In genomic region chr11:23704183-23704582, GRCh38 we compare ENCODE assay signal across 34 cellular contexts.
"Had no signal": no experiment of that assay in that cellular context is flagged by ENCODE, and none has a peak within 500 bp of the region (broad histone marks: within the 10 kb centered on the region; RNA-seq: fewer than 3 reads in every experiment).

No MANE protein-coding gene starts in this region.

- H3K27me3 ChIP-seq: MG63 had no signal

- H3K27ac ChIP-seq: KMS-11 had no signal

- H3K4me2 ChIP-seq: KMS-11 had no signal

- H3K36me3 ChIP-seq: MG63 had no signal

- H3K9ac ChIP-seq: KMS-11 had no signal

- H3K4me3 ChIP-seq: MG63 had no signal

- DNase-seq: Karpas-422, Kasumi-1, KG1, MG63, MM.1S, MV-4-11, NCI-H1048, NCI-H1092, NCI-H1092 treated with DMSO at 0.1 percent for 48 hours, NCI-H1105, NCI-H1105 treated with DMSO at 0.1 percent for 48 hours, NCI-H1417, NCI-H1417 treated with DMSO at 0.1 percent for 48 hours, NCI-H1436, NCI-H1436 treated with DMSO at 0.1 percent for 48 hours, NCI-H146, NCI-H1694, NCI-H1694 treated with DMSO at 0.1 percent for 48 hours, NCI-H187, NCI-H187 treated with DMSO at 0.1 percent for 48 hours, NCI-H1930, NCI-H2029, NCI-H2029 treated with DMSO at 0.1 percent for 48 hours, NCI-H2081, NCI-H2081 treated with DMSO at 0.1 percent for 48 hours, NCI-H2107, NCI-H2171, NCI-H2171 treated with DMSO at 0.1 percent for 48 hours, NCI-H2227 treated with DMSO at 0.1 percent for 48 hours, NCI-H226, NCI-H345, NCI-H446, NCI-H446 treated with DMSO at 0.1 percent for 48 hours had no signal

- H3K9me3 ChIP-seq: MG63 had no signal
